ENCODE assay signal across 9 cellular contexts in the genomic region with DNA sequence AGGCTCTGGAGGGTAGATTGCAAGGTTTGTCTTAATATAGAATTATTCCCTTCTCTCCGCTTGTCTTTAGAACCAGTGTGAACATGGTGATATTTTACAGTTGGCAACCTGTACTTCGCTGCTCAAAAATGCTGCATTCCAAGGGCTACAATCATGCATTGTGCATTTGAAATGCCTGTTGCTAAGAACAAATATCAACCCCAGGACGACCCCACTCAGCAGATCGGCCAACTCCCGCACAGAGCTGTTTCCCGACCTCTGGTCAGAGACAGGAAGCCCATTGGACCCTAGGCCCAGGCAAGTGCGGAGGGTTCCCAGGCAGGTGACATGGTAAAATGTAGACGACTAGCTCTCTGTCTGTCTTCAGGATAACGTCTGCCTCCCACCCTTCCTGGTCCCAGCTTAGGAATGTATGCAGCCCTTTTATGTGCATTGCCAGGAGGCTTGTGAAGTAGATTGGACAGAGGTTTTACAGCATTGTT.
DNase-seq lines count a peak whose midpoint lies in the region; ATAC-seq, FAIRE-seq and TF ChIP-seq lines count a peak whose summit lies in the region.
"Had no signal": no experiment of that assay in that cellular context is flagged by ENCODE, and none has a peak within 500 bp of the region (broad histone marks: within the 10 kb centered on the region; RNA-seq: fewer than 3 reads in every experiment).

No MANE protein-coding gene starts in this region.

- H3K4me1 ChIP-seq in body of pancreas: peaks cover 20% of the 10 kb centered on the region
- peaks cover 21 to 55% of the 10 kb centered on the region in 2 donors for H3K4me1 ChIP-seq in left lung

- H3K27ac ChIP-seq in body of pancreas (peak overlapping the region in 3 of 4 donors; percentile 4 to 71 (median 49)), left lung (peak overlapping the region; percentile 73 to 82)

- TF ChIP-seq CTCF in body of pancreas (IDR thresholded peaks at IDR 0.05) (no peak), left lung (IDR thresholded peaks at IDR 0.05) (no peak)

- no peaks in the 10 kb centered on the region for H3K27me3 Mint-ChIP-seq in stimulated activated naive B cell treated with anti-CD40 and anti-IgM and Interleukin-4, amounts not matched to agents 10 μg/mL and 1 μg/mL and 100 μg/mL, for 72 hours

- no peak overlapping the region for H3K4me3 ChIP-seq in body of pancreas
- no peak overlapping the region for H3K4me3 ChIP-seq in left lung

- H3K27ac Mint-ChIP-seq in stimulated activated naive B cell treated with anti-CD40 and anti-IgM and Interleukin-4, amounts not matched to agents 10 μg/mL and 1 μg/mL and 100 μg/mL, for 72 hours: peak overlapping the region; percentile 59

- DNase-seq in HTR-8/SVneo (ENCODE audit: insufficient read length, low spot score) (peak; percentile 10), body of pancreas (no peak), left lung (no peak)
- DNase-seq in stimulated activated naive B cell treated with anti-CD40 and anti-IgM and Interleukin-4, amounts not matched to agents 10 μg/mL and 1 μg/mL and 100 μg/mL, for 72 hours: no peak
- no peak for DNase-seq in activated CD4-positive, alpha-beta T cell treated with anti-CD3 and anti-CD28 coated beads for 4 hours
- DNase-seq: NCI-H526 had no signal

- H3K27me3 ChIP-seq in body of pancreas (no peaks in the 10 kb centered on the region), left lung (no peaks in the 10 kb centered on the region)

- H3K9me3 ChIP-seq in body of pancreas (no peaks in the 10 kb centered on the region), left lung (no peaks in the 10 kb centered on the region)

- intact Hi-C loops in body of pancreas (cut with DNase I): no loop called here
- intact Hi-C loops in left lung (cut with DNase I): no loop called here

- H3K9me3 Mint-ChIP-seq in stimulated activated naive B cell treated with anti-CD40 and anti-IgM and Interleukin-4, amounts not matched to agents 10 μg/mL and 1 μg/mL and 100 μg/mL, for 72 hours: no peaks in the 10 kb centered on the region

- no peaks in the 10 kb centered on the region for H3K36me3 Mint-ChIP-seq in stimulated activated naive B cell treated with anti-CD40 and anti-IgM and Interleukin-4, amounts not matched to agents 10 μg/mL and 1 μg/mL and 100 μg/mL, for 72 hours

- WGBS in body of pancreas, 2 donors: 54 to 57% methylated on average over 9 of the region's 9 CpGs

- FAIRE-seq in HTR-8/SVneo (lab: Jason Lieb, UNC): no peak

- ATAC-seq in body of pancreas: peak; percentile 20
- peak; percentile 31 for ATAC-seq in left lung
- no peak for ATAC-seq in stimulated activated naive B cell treated with anti-CD40 and anti-IgM and Interleukin-4, amounts not matched to agents 10 μg/mL and 1 μg/mL and 100 μg/mL, for 72 hours (replicated peaks)
- no peak for ATAC-seq in HG02798 (IDR thresholded peaks at IDR 0.05; ENCODE audit: poor library complexity, unreplicated experiment)
- ATAC-seq in GM18867 (IDR thresholded peaks at IDR 0.05; ENCODE audit: unreplicated experiment): no peak
- ATAC-seq in GM21737 (IDR thresholded peaks at IDR 0.05; ENCODE audit: unreplicated experiment): no peak

- peak overlapping the region; percentile 7 to 23 for H3K4me3 Mint-ChIP-seq in stimulated activated naive B cell treated with anti-CD40 and anti-IgM and Interleukin-4, amounts not matched to agents 10 μg/mL and 1 μg/mL and 100 μg/mL, for 72 hours

- peaks cover 39 to 47% of the 10 kb centered on the region in 2 donors for H3K4me1 Mint-ChIP-seq in stimulated activated naive B cell treated with anti-CD40 and anti-IgM and Interleukin-4, amounts not matched to agents 10 μg/mL and 1 μg/mL and 100 μg/mL, for 72 hours

- TF ChIP-seq POLR2A in body of pancreas (IDR thresholded peaks at IDR 0.05): no peak

- no peaks in the 10 kb centered on the region for H3K36me3 ChIP-seq in body of pancreas (replicated peaks in 1 of 2; ENCODE audit: insufficient read depth in 1 of 2, low read depth in 2 of 2)
- H3K36me3 ChIP-seq in left lung: no peaks in the 10 kb centered on the region

Comparison
In these comparisons a context has a peak if more than half of its experiments do, and no peak if none do; other contexts are left out.
1. ATAC-seq: peak in body of pancreas (single experiment) and left lung (single experiment); none in stimulated activated naive B cell treated with anti-CD40 and anti-IgM and Interleukin-4, amounts not matched to agents 10 μg/mL and 1 μg/mL and 100 μg/mL, for 72 hours (0 of 2), HG02798 (single experiment), GM18867 (single experiment) and GM21737 (single experiment).